In the genomic region with DNA sequence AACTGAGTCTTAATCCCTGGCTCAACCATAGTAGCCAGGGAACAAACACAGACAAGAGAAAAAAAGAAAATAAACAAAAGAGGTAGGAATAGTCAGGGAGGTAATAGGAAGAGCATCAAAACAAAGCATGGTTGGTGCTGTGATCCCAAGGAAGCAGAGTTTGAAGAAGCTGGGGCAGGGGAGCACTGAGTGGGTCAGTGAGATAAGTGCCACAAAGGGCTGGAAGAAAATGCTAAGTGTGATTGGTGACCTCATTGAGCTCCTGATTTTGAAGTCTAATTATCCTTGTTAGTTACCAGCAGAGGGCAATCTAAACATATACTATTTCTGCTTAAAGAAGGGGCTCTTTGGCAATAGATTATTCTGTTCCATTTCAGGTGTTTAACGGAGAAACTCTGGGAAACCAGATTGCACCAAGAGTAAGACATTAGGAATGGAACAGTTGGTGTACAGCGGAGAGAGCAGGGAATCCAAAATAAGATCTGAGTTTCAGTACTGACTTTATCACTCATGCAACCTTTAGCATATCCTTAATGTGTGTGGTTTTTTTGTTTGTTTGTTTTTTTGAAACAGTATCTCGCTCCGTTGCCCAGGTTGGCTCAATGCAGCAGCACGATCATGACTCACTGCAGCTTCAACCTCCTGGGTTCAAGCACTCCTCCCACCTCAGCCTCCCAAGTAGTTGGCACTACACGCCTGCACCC, we compare ENCODE assay signal across 7 cellular contexts. TPM values are rescaled to one million over a fixed set of nuclear protein-coding genes. Genes with fewer than 3 reads are reported as not detected.
DNase-seq lines count a peak whose midpoint lies in the region; ATAC-seq, FAIRE-seq and TF ChIP-seq lines count a peak whose summit lies in the region.

No MANE protein-coding gene starts in this region.

- no TSS peak for BruUV-seq in GM12878 (replicated peaks; lab: Mats Ljungman, UMichigan)

- ATAC-seq in HG03095 (IDR thresholded peaks at IDR 0.05; ENCODE audit: unreplicated experiment) (peak; percentile 58), GM12878 (peak; percentile 92), upper lobe of right lung (peak; percentile 62)

- POLR2A ChIA-PET in GM12878 (lab: Charles Lee) = interaction anchor here (0.6 to 2.2 kb wide), 9 partner anchors 30 to 284 kb away, joined by 3 to 17 read pairs (median 3); no protein-coding TSS in a partner anchor

- SMC1A ChIA-PET in GM12878 (lab: Charles Lee; ENCODE audit: uncharacterized antibody, unreplicated experiment) = interaction anchor here (0.6 to 9.3 kb wide), 64 partner anchors 9 to 387 kb away, joined by 3 to 304 read pairs (median 4); a partner anchor contains a TSS

- no peak for TF ChIP-seq EP300 in GM12878 (IDR thresholded peaks at IDR 0.05; ENCODE audit: borderline replicate concordance in 1 of 2, control insufficient read depth in 1 of 2, low read depth in 2 of 2, low read length in 2 of 2)

- no peak overlapping the region for H2AFZ ChIP-seq in GM12878 (ENCODE audit: control insufficient read depth, low read depth, low read length)

- H3K4me2 ChIP-seq in GM12878 (ENCODE audit: control insufficient read depth, insufficient read depth) = no peak overlapping the region

- WGBS in GM12878 (ENCODE audit: insufficient coverage, insufficient replicate concordance, low lambda C conversion rate, missing lambda C conversion rate) = 60% methylated on average over 6 of the region's 6 CpGs

- H3K9me3 ChIP-seq in GM12878 (replicated peaks; ENCODE audit: control insufficient read depth, insufficient read depth, low read length) (no peaks in the 10 kb centered on the region), upper lobe of right lung (no peaks in the 10 kb centered on the region)

- no peaks in the 10 kb centered on the region for H3K36me3 ChIP-seq in GM12878 (ENCODE audit: control insufficient read depth in 2 of 2, insufficient read depth in 2 of 2, low read length in 1 of 2)
- peaks cover 18% of the 10 kb centered on the region for H3K36me3 ChIP-seq in upper lobe of right lung

- CTCF ChIA-PET in GM12878 (lab: Yijun Ruan, JAX) = interaction anchor here (0.6 to 12.7 kb wide), 75 partner anchors 9 to 548 kb away, joined by 3 to 344 read pairs (median 4); a partner anchor contains a TSS

- RAD21 ChIA-PET in GM12878 (lab: Charles Lee; ENCODE audit: unreplicated experiment) = interaction anchor here (0.6 to 8.9 kb wide), 71 partner anchors 9 to 1055 kb away, joined by 3 to 215 read pairs (median 5); a partner anchor contains a TSS

- H3K9ac ChIP-seq in GM12878 (ENCODE audit: control insufficient read depth, insufficient read depth, low read length) = no peak overlapping the region

- DNase-seq in GM04504 (ENCODE audit: low read depth) (peak; percentile 18), NCI-H524 treated with DMSO at 0.1 percent for 48 hours (lab: John Stamatoyannopoulos, UW) (peak; percentile 37), GM12878 (ENCODE audit: low read depth, low spot score) (no peak), inferior parietal cortex (ENCODE audit: extremely low spot score) (peak; percentile 81), upper lobe of right lung (no peak)
- no peak for DNase-seq in activated naive CD4-positive, alpha-beta T cell treated with anti-CD3 and anti-CD28 coated beads, Interleukin-2, amount 50 U/mL, for 16 hours

- no peaks in the 10 kb centered on the region for H4K20me1 ChIP-seq in GM12878 (ENCODE audit: control insufficient read depth, insufficient read depth)

- no peak for TF ChIP-seq POLR2A in GM12878 (IDR thresholded peaks at IDR 0.05; ENCODE audit: low read depth, low read length)

- in situ Hi-C loops in GM12878 (cut with MboI) = loop anchor here (5.0 kb wide), 2 partner anchors 260 to 285 kb away; no protein-coding TSS in a partner anchor

- FAIRE-seq in GM12878 (lab: Jason Lieb, UNC) = peak; percentile 91

- H3K27ac ChIP-seq in GM12878 (ENCODE audit: control insufficient read depth, insufficient read depth) (no peak overlapping the region), upper lobe of right lung (no peak overlapping the region)

- TF ChIP-seq CTCF in GM12878 (IDR thresholded peaks at IDR 0.05 in 2 of 3, conservative IDR thresholded peaks at IDR 0.05 in 1 of 3; ENCODE audit: control insufficient read depth in 2 of 3, extremely low read depth in 1 of 3, insufficient read depth in 1 of 3, low read depth in 3 of 3, low read length in 3 of 3) = peak; percentile 38 to 66 (median 49); a peak in 5 of 6 replicates
- TF ChIP-seq CTCF in upper lobe of right lung (IDR thresholded peaks at IDR 0.05) = peak; percentile 49

- intact Hi-C loops in GM12878 (cut with micrococcal nuclease; ENCODE audit: unreplicated experiment) = loop anchor here (1.0 to 10.0 kb wide), 8 partner anchors 38 to 543 kb away; a partner anchor contains a TSS
- intact Hi-C loops in upper lobe of right lung (cut with DNase I) = loop anchor here (10.0 kb wide), 1 partner anchor 283 kb away; no protein-coding TSS in a partner anchor

- H3K79me2 ChIP-seq in GM12878 (ENCODE audit: control insufficient read depth, insufficient read depth, low read length) = no peaks in the 10 kb centered on the region

- H3K4me1 ChIP-seq in GM12878 (ENCODE audit: control insufficient read depth, insufficient read depth, low read length) = no peaks in the 10 kb centered on the region
- no peaks in the 10 kb centered on the region for H3K4me1 ChIP-seq in upper lobe of right lung

- H3K4me3 ChIP-seq in GM12878 (no peak overlapping the region), upper lobe of right lung (no peak overlapping the region)

- no peaks in the 10 kb centered on the region for H3K27me3 ChIP-seq in GM12878 (replicated peaks in 1 of 2; ENCODE audit: control insufficient read depth in 2 of 2, insufficient read depth in 2 of 2, low read length in 1 of 2)
- no peaks in the 10 kb centered on the region for H3K27me3 ChIP-seq in upper lobe of right lung

- peak; percentile 80 for TF ChIP-seq RAD21 in GM12878 (IDR thresholded peaks at IDR 0.05; ENCODE audit: insufficient read depth, low read depth, low read length)

TF ChIP-seq in GM12878, 131 proteins besides CTCF, POLR2A, EP300 and RAD21 (continues in another document):
- 0 out of 2 replicates have a peak, but pooled peaks have one; percentile 16 for TF ChIP-seq NR2F1 (conservative IDR thresholded peaks at IDR 0.05)
- peak; percentile 88 for TF ChIP-seq SMC3 (IDR thresholded peaks at IDR 0.05; ENCODE audit: borderline replicate concordance, low read length)
- TF ChIP-seq KLF5 (IDR thresholded peaks at IDR 0.05; ENCODE audit: partially characterized antibody) = no peak
- TF ChIP-seq WRNIP1 (IDR thresholded peaks at IDR 0.05; ENCODE audit: borderline replicate concordance, low read depth, low read length) = no peak
- no peak for TF ChIP-seq SP1 (IDR thresholded peaks at IDR 0.05; ENCODE audit: low read depth, low read length)
- TF ChIP-seq SREBF2 (IDR thresholded peaks at IDR 0.05; ENCODE audit: low read length) = no peak
- TF ChIP-seq, protein P1, sequence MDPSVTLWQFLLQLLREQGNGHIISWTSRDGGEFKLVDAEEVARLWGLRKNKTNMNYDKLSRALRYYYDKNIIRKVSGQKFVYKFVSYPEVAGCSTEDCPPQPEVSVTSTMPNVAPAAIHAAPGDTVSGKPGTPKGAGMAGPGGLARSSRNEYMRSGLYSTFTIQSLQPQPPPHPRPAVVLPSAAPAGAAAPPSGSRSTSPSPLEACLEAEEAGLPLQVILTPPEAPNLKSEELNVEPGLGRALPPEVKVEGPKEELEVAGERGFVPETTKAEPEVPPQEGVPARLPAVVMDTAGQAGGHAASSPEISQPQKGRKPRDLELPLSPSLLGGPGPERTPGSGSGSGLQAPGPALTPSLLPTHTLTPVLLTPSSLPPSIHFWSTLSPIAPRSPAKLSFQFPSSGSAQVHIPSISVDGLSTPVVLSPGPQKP (IDR thresholded peaks at IDR 0.05; ENCODE audit: low read depth, low read length) = no peak
- TF ChIP-seq ATF7 (IDR thresholded peaks at IDR 0.05; ENCODE audit: low read depth) = peak; percentile 93
- TF ChIP-seq, protein P2, sequence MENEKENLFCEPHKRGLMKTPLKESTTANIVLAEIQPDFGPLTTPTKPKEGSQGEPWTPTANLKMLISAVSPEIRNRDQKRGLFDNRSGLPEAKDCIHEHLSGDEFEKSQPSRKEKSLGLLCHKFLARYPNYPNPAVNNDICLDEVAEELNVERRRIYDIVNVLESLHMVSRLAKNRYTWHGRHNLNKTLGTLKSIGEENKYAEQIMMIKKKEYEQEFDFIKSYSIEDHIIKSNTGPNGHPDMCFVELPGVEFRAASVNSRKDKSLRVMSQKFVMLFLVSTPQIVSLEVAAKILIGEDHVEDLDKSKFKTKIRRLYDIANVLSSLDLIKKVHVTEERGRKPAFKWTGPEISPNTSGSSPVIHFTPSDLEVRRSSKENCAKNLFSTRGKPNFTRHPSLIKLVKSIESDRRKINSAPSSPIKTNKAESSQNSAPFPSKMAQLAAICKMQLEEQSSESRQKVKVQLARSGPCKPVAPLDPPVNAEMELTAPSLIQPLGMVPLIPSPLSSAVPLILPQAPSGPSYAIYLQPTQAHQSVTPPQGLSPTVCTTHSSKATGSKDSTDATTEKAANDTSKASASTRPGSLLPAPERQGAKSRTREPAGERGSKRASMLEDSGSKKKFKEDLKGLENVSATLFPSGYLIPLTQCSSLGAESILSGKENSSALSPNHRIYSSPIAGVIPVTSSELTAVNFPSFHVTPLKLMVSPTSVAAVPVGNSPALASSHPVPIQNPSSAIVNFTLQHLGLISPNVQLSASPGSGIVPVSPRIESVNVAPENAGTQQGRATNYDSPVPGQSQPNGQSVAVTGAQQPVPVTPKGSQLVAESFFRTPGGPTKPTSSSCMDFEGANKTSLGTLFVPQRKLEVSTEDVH (IDR thresholded peaks at IDR 0.05; ENCODE audit: low read depth, partially characterized antibody) = no peak

RNA-seq across cellular contexts. Expression of a gene that starts 30.7 kb away (rescaled TPM):
- total RNA-seq in GM12878 (2013; cell fraction: nucleolus; rRNA removed) = 0.54 and 0.58 TPM in 2 replicates
- 0.05 and 0.28 TPM in 2 replicates for total RNA-seq in GM12878 (2014; rRNA removed)
- total RNA-seq in GM12878 (2014; rRNA removed; fragmentation: Illumina TruSeq; extraction: Trizol) = 0.04 and 0.09 TPM in 2 replicates
- 0.24 and 0.26 TPM in 2 replicates for total RNA-seq in GM12878 (2021)
- 0.24 TPM for polyA plus RNA-seq in GM12878 (2011; ENCODE audit: low read depth)
- 0.31 and 0.59 TPM in 2 replicates for polyA plus RNA-seq in GM12878 (2011; rRNA removed)
- 0.28 and 0.69 TPM in 2 replicates for polyA plus RNA-seq in GM12878 (2011; cell fraction: cytosol; rRNA removed)
- polyA plus RNA-seq in GM12878 (2011; cell fraction: nucleus; rRNA removed) = 1.7 TPM in 2 replicates
- 0.24 and 0.38 TPM in 2 replicates for polyA plus RNA-seq in GM12878 (2012)
- polyA plus RNA-seq in GM12878 (2014; fragmentation: Illumina TruSeq; extraction: Trizol) = 0.03 TPM in 2 replicates
- under 1 TPM in 1 of 2 experiments, not detected in 1; 0.03 TPM for polyA plus RNA-seq in GM12878 (2014; fragmentation: Nextera tagmentation; extraction: Ambion mirVana)
- 0.36 and 1.0 TPM in 2 replicates for polyA plus RNA-seq in GM12878 (2014; rRNA removed)
- polyA plus RNA-seq in GM12878 (2016; fragmentation: Nextera tagmentation; extraction: Ambion mirVana) = under 1 TPM; 0.09 to 0.27 TPM
- polyA minus RNA-seq in GM12878 (2011; rRNA and poly(A)+ RNA removed) = 0.44 and 2.0 TPM in 2 replicates
- 0.27 and 2.4 TPM in 2 replicates for polyA minus RNA-seq in GM12878 (2011; cell fraction: cytosol; rRNA and poly(A)+ RNA removed)
- 0.73 and 1.1 TPM in 2 replicates for polyA minus RNA-seq in GM12878 (2011; cell fraction: nucleus; rRNA and poly(A)+ RNA removed)
- total RNA-seq in upper lobe of right lung = 5.5 TPM

Comparison
In these comparisons a context has a peak if more than half of its experiments do, and no peak if none do; other contexts are left out.
1. DNase-seq: peak in GM04504 (single experiment), NCI-H524 treated with DMSO at 0.1 percent for 48 hours (single experiment) and inferior parietal cortex (single experiment); none in GM12878 (single experiment), upper lobe of right lung (single experiment) and activated naive CD4-positive, alpha-beta T cell treated with anti-CD3 and anti-CD28 coated beads, Interleukin-2, amount 50 U/mL, for 16 hours (single experiment).
2. Peak in every context shown above with its lines, with median percentiles within 50 percentile points of each other: ATAC-seq.